ENCODE assay signal across 23 cellular contexts in genomic region chr2:47513981-47514520, GRCh38.
"Had no signal": no experiment of that assay in that cellular context is flagged by ENCODE, and none has a peak within 500 bp of the region (broad histone marks: within the 10 kb centered on the region; RNA-seq: fewer than 3 reads in every experiment).

No MANE protein-coding gene starts in this region.

- H3K9ac ChIP-seq: neural progenitor cell had no signal

- H3K4me1 ChIP-seq: gastrocnemius medialis, right lobe of liver, suprapubic skin had no signal

- H3K4me3 ChIP-seq: gastrocnemius medialis, lung, neural progenitor cell, ovary, right lobe of liver, smooth muscle cell, suprapubic skin had no signal

- H3K4me2 ChIP-seq: neural progenitor cell, smooth muscle cell had no signal

- H3K27me3 ChIP-seq: gastrocnemius medialis, neural progenitor cell, ovary, right lobe of liver, suprapubic skin had no signal

- H3K36me3 ChIP-seq: gastrocnemius medialis, neural progenitor cell, ovary, right lobe of liver, suprapubic skin had no signal

- H3K9me3 ChIP-seq: gastrocnemius medialis, ovary, right lobe of liver, suprapubic skin had no signal

- DNase-seq: cerebellar nuclear complex; cortex of kidney; effector memory CD8-positive, alpha-beta T cell; foreskin fibroblast; gastrocnemius medialis; kidney; mesenchymal stem cell; midbrain; naive thymus-derived CD4-positive, alpha-beta T cell; nucleus accumbens; ovary; right lobe of liver; stimulated activated CD4-positive, alpha-beta T cell treated with anti-CD3 and anti-CD28 coated beads, Interleukin-12 subunit alpha, Interleukin-12 subunit beta, amount 100 ng/mL, for 4 hours; stimulated activated CD4-positive, alpha-beta T cell treated with anti-CD3 and anti-CD28 coated beads, Interleukin-1b, Interleukin-23, amount 100 ng/mL, for 48 hours; stimulated activated CD4-positive, alpha-beta T cell treated with anti-CD3 and anti-CD28 coated beads, Interleukin-4, amount 100 ng/mL, for 1 hour; stimulated activated CD8-positive, alpha-beta memory T cell treated with anti-CD3 and anti-CD28 coated beads, Interleukin-4, amount 100 ng/mL, for 48 hours; stimulated activated naive CD4-positive, alpha-beta T cell; stimulated activated naive CD8-positive, alpha-beta T cell treated with anti-CD3 and anti-CD28 coated beads, Interleukin-15, amount 100 ng/mL, for 72 hours had no signal

- H3K27ac ChIP-seq: epithelial cell of prostate, gastrocnemius medialis, neural progenitor cell, ovary, right lobe of liver, suprapubic skin had no signal
